Comparison of ENCODE assay signal across 8 cellular contexts in genomic region chr13:73059460-73060250, GRCh38. TPM values are rescaled to one million over a fixed set of nuclear protein-coding genes. Genes with fewer than 3 reads are reported as not detected.
DNase-seq lines count a peak whose midpoint lies in the region; ATAC-seq, FAIRE-seq and TF ChIP-seq lines count a peak whose summit lies in the region.

No MANE protein-coding gene starts in this region.

- TF ChIP-seq POLR2A in K562 (conservative IDR thresholded peaks at IDR 0.05): no peak

- peak in 1 of 2 experiments; percentile 36; a peak in 2 of 4 replicates for TF ChIP-seq RAD21 in K562 (CRISPR knock-in tag; conservative IDR thresholded peaks at IDR 0.05 in 1 of 2, IDR thresholded peaks at IDR 0.05 in 1 of 2)

- H3K36me3 ChIP-seq in K562 (ENCODE audit: control insufficient read depth, insufficient read depth, low read length): no peaks in the 10 kb centered on the region

- 38% methylated on average over 7 of the region's 68 CpGs for WGBS in K562 (ENCODE audit: insufficient coverage, low coverage, missing lambda C conversion rate)

- peak overlapping the region; percentile 45 for H3K4me3 ChIP-seq in K562

- no peaks in the 10 kb centered on the region; the same call in 1 of the 2 replicates for H3K9me3 ChIP-seq in K562 (replicated peaks; ENCODE audit: control insufficient read depth, insufficient read depth, low read depth, low read length)

- POLR2A ChIA-PET in K562 (lab: Yijun Ruan, JAX): interaction anchor here (0.6 to 1.1 kb wide), 2 partner anchors 12 to 385 kb away, joined by 3 read pairs; no protein-coding TSS in a partner anchor

- H3K4me1 ChIP-seq in K562 (replicated peaks in 1 of 2; ENCODE audit: control insufficient read depth in 2 of 2, insufficient read depth in 2 of 2, low read length in 2 of 2): peaks cover 3 to 13% of the 10 kb centered on the region in 2 experiments; a peak in 4 of 5 replicates

- H3K9ac ChIP-seq in K562 (ENCODE audit: insufficient read depth in 1 of 2, low read depth in 2 of 2, low read length in 2 of 2): peak overlapping the region in 1 of 2 experiments; percentile 88; a peak in 2 of 4 replicates

- H3K9me1 ChIP-seq in K562 (ENCODE audit: control insufficient read depth, insufficient read depth, low read length): no peaks in the 10 kb centered on the region

- peak overlapping the region; percentile 87; the same call in 1 of the 2 replicates for H2AFZ ChIP-seq in K562 (ENCODE audit: low read depth, low read length)

- intact Hi-C loops in K562 (cut with micrococcal nuclease): no loop called here

- DNase-seq in COR-L47 (lab: John Stamatoyannopoulos, UW) (peak; percentile 66), K562 (ENCODE audit: extremely low read depth in 1 of 4, low spot score in 3 of 4) (peak; percentile 30 to 45 (median 36)), iPS-NIHi7 (ENCODE audit: extremely low spot score) (peak; percentile 70), NCI-H1694 (lab: John Stamatoyannopoulos, UW) (no peak)
- peak; percentile 25 for DNase-seq in stimulated activated CD4-positive, alpha-beta T cell treated with anti-CD3 and anti-CD28 coated beads, Interleukin-1b, Interleukin-23, amount 100 ng/mL, for 48 hours

- no TSS peak for BruUV-seq in K562 (replicated peaks; lab: Mats Ljungman, UMichigan)

- H3K27ac ChIP-seq in K562 (ENCODE audit: extremely low read depth, low read depth, low read length): no peak overlapping the region

- no peak for TF ChIP-seq EP300 in K562 (IDR thresholded peaks at IDR 0.05; ENCODE audit: low read length)

- CTCF ChIA-PET in K562 (lab: Yijun Ruan, JAX; ENCODE audit: low intra/inter-chr PET ratio): interaction anchor here (0.6 kb wide), 1 partner anchor 231 kb away, joined by 3 read pairs; no protein-coding TSS in a partner anchor

- no peaks in the 10 kb centered on the region for H4K20me1 ChIP-seq in K562 (replicated peaks; ENCODE audit: control insufficient read depth, insufficient read depth, low read length)

- FAIRE-seq in K562 (lab: Jason Lieb, UNC): no peak

- in situ Hi-C loops in K562 (cut with MboI): no loop called here

- H3K79me2 ChIP-seq in K562 (ENCODE audit: control insufficient read depth, insufficient read depth, low read length): no peaks in the 10 kb centered on the region

- H3K4me2 ChIP-seq in K562 (ENCODE audit: insufficient read depth, low read length): peak overlapping the region; percentile 76

- peaks cover 5% of the 10 kb centered on the region in 2 experiments; a peak in 4 of 5 replicates for H3K27me3 ChIP-seq in K562 (ENCODE audit: control insufficient read depth in 2 of 2, insufficient read depth in 2 of 2, low read length in 2 of 2)

- ATAC-seq in GM19438 (IDR thresholded peaks at IDR 0.05; ENCODE audit: low read depth, unreplicated experiment) (peak; percentile 48), HG03442 (IDR thresholded peaks at IDR 0.05; ENCODE audit: unreplicated experiment) (peak; percentile 35), SK-N-SH treated with all-trans-retinoic acid at 6 μM for 48 hours (peak; percentile 4), K562 (no peak)

- TF ChIP-seq CTCF in K562 (IDR thresholded peaks at IDR 0.05 in 2 of 3, conservative IDR thresholded peaks at IDR 0.05 in 1 of 3; ENCODE audit: insufficient read depth in 2 of 3, low read depth in 1 of 3, low read length in 3 of 3): peak in 2 of 3 experiments; percentile 22 to 45; a peak in 1 of 6 replicates

TF ChIP-seq in SK-N-SH treated with all-trans-retinoic acid at 6 μM for 48 hours, 23 proteins besides CTCF, POLR2A, EP300 and RAD21 (continues in another document):
- TF ChIP-seq POU6F1 (CRISPR knock-in tag; IDR thresholded peaks at IDR 0.05; ENCODE audit: borderline replicate concordance, low read depth) (no peak), ARNTL (CRISPR knock-in tag; IDR thresholded peaks at IDR 0.05; ENCODE audit: borderline replicate concordance, low read depth) (no peak), BACH2 (CRISPR knock-in tag; IDR thresholded peaks at IDR 0.05; ENCODE audit: borderline replicate concordance) (no peak), ZNF8 (CRISPR knock-in tag; IDR thresholded peaks at IDR 0.05) (no peak), SNAI2 (CRISPR knock-in tag; IDR thresholded peaks at IDR 0.05) (no peak), OSR1 (CRISPR knock-in tag; IDR thresholded peaks at IDR 0.05) (no peak)
- TF ChIP-seq, protein P1, sequence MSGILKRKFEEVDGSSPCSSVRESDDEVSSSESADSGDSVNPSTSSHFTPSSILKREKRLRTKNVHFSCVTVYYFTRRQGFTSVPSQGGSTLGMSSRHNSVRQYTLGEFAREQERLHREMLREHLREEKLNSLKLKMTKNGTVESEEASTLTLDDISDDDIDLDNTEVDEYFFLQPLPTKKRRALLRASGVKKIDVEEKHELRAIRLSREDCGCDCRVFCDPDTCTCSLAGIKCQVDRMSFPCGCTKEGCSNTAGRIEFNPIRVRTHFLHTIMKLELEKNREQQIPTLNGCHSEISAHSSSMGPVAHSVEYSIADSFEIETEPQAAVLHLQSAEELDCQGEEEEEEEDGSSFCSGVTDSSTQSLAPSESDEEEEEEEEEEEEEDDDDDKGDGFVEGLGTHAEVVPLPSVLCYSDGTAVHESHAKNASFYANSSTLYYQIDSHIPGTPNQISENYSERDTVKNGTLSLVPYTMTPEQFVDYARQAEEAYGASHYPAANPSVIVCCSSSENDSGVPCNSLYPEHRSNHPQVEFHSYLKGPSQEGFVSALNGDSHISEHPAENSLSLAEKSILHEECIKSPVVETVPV (CRISPR knock-in tag; IDR thresholded peaks at IDR 0.05): no peak

TF ChIP-seq in K562, 482 proteins besides CTCF, POLR2A, EP300 and RAD21 (continues in another document):
- TF ChIP-seq ZNF764 (CRISPR knock-in tag; IDR thresholded peaks at IDR 0.05; ENCODE audit: low read depth): no peak
- TF ChIP-seq BRF2 (IDR thresholded peaks at IDR 0.05; ENCODE audit: borderline replicate concordance, insufficient read depth, insufficient read length): no peak
- no peak for TF ChIP-seq ZNF668 (CRISPR knock-in tag; IDR thresholded peaks at IDR 0.05)
- no peak for TF ChIP-seq SMARCA4 (IDR thresholded peaks at IDR 0.05)
- peak; percentile 10; the same call in 1 of the 2 replicates for TF ChIP-seq CTBP1 (IDR thresholded peaks at IDR 0.05; ENCODE audit: borderline replicate concordance)
- TF ChIP-seq ETV5 (CRISPR knock-in tag; IDR thresholded peaks at IDR 0.05; ENCODE audit: low read depth): no peak
- no peak for TF ChIP-seq MTA1 (IDR thresholded peaks at IDR 0.05; ENCODE audit: borderline replicate concordance)
- TF ChIP-seq NONO (IDR thresholded peaks at IDR 0.05; ENCODE audit: low read depth in 2 of 2, low read length in 1 of 2): 0 out of 4 replicates have a peak, but pooled peaks of 1 of the 2 experiments have one; percentile 38
- TF ChIP-seq, protein P2, sequence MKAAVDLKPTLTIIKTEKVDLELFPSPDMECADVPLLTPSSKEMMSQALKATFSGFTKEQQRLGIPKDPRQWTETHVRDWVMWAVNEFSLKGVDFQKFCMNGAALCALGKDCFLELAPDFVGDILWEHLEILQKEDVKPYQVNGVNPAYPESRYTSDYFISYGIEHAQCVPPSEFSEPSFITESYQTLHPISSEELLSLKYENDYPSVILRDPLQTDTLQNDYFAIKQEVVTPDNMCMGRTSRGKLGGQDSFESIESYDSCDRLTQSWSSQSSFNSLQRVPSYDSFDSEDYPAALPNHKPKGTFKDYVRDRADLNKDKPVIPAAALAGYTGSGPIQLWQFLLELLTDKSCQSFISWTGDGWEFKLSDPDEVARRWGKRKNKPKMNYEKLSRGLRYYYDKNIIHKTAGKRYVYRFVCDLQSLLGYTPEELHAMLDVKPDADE (conservative IDR thresholded peaks at IDR 0.05; ENCODE audit: control insufficient read depth, low read depth, low read length): no peak
- TF ChIP-seq, protein P3, sequence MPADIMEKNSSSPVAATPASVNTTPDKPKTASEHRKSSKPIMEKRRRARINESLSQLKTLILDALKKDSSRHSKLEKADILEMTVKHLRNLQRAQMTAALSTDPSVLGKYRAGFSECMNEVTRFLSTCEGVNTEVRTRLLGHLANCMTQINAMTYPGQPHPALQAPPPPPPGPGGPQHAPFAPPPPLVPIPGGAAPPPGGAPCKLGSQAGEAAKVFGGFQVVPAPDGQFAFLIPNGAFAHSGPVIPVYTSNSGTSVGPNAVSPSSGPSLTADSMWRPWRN (IDR thresholded peaks at IDR 0.05; ENCODE audit: low read depth): no peak
- TF ChIP-seq PHF8 (IDR thresholded peaks at IDR 0.05; ENCODE audit: borderline replicate concordance, low read length): peak; percentile 7; the same call in 1 of the 2 replicates

RNA-seq across cellular contexts. Expression of gene KLF5, which starts 0.8 kb away (rescaled TPM):
- total RNA-seq in K562 (2011; cell fraction: chromatin; rRNA removed; ENCODE audit: low replicate concordance): 0.74 and 1.1 TPM in 2 replicates
- 0.26 and 0.67 TPM in 2 replicates for total RNA-seq in K562 (2011; cell fraction: nucleolus; rRNA removed)
- 0.84 and 1.3 TPM in 2 replicates for total RNA-seq in K562 (2011; cell fraction: nucleoplasm; rRNA removed)
- total RNA-seq in K562 (2014; rRNA removed) (0.32 and 0.41 TPM in 2 replicates), K562 (2014; rRNA removed; fragmentation: Illumina TruSeq; extraction: Trizol) (0.51 and 0.69 TPM in 2 replicates), K562 (2015; rRNA removed; fragmentation: Illumina TruSeq; extraction: Trizol) (0.23 and 0.36 TPM in 2 replicates), K562 (2021) (0.58 and 0.74 TPM in 2 replicates)
- polyA plus RNA-seq in K562 (2011; rRNA removed) (1.0 and 2.1 TPM in 2 replicates), K562 (2014; fragmentation: Illumina TruSeq; extraction: Trizol) (0.64 and 1.00 TPM in 2 replicates), K562 (2014; fragmentation: Nextera tagmentation; extraction: Ambion mirVana) (under 1 TPM; 0.17 to 0.18 TPM), K562 (2014; rRNA removed) (0.29 and 0.30 TPM in 2 replicates)
- polyA plus RNA-seq in K562 (2011; cell fraction: cytosol; rRNA removed): 1.7 and 2.7 TPM in 2 replicates
- 1.5 and 2.7 TPM in 2 replicates for polyA plus RNA-seq in K562 (2011; cell fraction: nucleus; rRNA removed)
- polyA plus RNA-seq in K562 (2012): 0.56 and 1.5 TPM in 2 replicates
- 0.98 and 3.1 TPM in 2 replicates for polyA minus RNA-seq in K562 (2011; rRNA and poly(A)+ RNA removed)
- polyA minus RNA-seq in K562 (2011; cell fraction: cytosol; rRNA and poly(A)+ RNA removed): 0.95 and 5.6 TPM in 2 replicates
- 1.5 and 3.3 TPM in 2 replicates for polyA minus RNA-seq in K562 (2011; cell fraction: nucleus; rRNA and poly(A)+ RNA removed)
